Comparison of ENCODE assay signal across 8 cellular contexts in the genomic region with DNA sequence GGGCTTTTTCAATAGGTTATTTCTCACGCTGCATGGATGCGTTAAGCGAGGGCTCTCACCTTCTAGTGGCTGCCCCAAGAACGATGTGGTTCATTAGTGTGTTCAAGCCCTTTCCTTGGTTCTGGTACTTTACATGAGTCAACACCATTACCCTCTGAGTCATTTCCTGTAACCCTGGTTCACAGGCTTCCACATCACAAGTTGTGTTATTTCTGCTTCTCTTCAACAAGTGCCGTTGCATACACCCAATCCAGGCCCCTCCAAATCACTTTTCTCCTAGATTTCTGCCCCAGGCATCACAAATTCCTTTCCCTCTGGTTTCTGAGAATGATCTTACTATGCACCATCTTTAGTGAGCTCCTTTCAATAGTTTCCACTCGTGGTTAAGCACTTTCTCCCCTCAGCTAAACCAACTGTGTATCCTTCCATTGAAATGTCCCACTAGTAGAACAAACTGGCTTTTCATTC.
DNase-seq lines count a peak whose midpoint lies in the region; ATAC-seq, FAIRE-seq and TF ChIP-seq lines count a peak whose summit lies in the region.

No MANE protein-coding gene starts in this region.

- TF ChIP-seq CTCF in Panc1 (IDR thresholded peaks at IDR 0.05) (no peak), bronchial epithelial cell (IDR thresholded peaks at IDR 0.05; ENCODE audit: insufficient read depth, low read length, severe bottlenecking) (no peak), retinal pigment epithelial cell (conservative IDR thresholded peaks at IDR 0.05; ENCODE audit: low read depth, low read length) (no peak)

- peaks cover 38% of the 10 kb centered on the region for H3K4me1 ChIP-seq in ACC112 (ENCODE audit: control insufficient read depth, insufficient read depth, low read length, unreplicated experiment)
- H3K4me1 ChIP-seq in Panc1 (ENCODE audit: control insufficient read depth, insufficient read depth, low read length) = no peaks in the 10 kb centered on the region

- H3K9me3 ChIP-seq in Panc1 (ENCODE audit: control insufficient read depth, insufficient read depth, low read depth, low read length) = no peaks in the 10 kb centered on the region

- H3K36me3 ChIP-seq in ACC112 (ENCODE audit: insufficient read depth, low read length) (no peaks in the 10 kb centered on the region), Panc1 (ENCODE audit: control insufficient read depth, insufficient read depth, low read length) (no peaks in the 10 kb centered on the region), bronchial epithelial cell (ENCODE audit: control insufficient read depth, insufficient read depth, low read length) (no peaks in the 10 kb centered on the region)

- POLR2A ChIA-PET in Panc1 (lab: Charles Lee) = no interaction called here

- ATAC-seq in GM18520 (IDR thresholded peaks at IDR 0.05; ENCODE audit: unreplicated experiment) = peak; percentile 97
- peak; percentile 59 for ATAC-seq in HG03025 (IDR thresholded peaks at IDR 0.05; ENCODE audit: low FRiP score, unreplicated experiment)
- ATAC-seq in Panc1 = peak; percentile 82

- H3K27me3 ChIP-seq in ACC112 (ENCODE audit: insufficient read depth, low read length) (no peaks in the 10 kb centered on the region), Panc1 (ENCODE audit: control insufficient read depth, insufficient read depth, low read length) (no peaks in the 10 kb centered on the region), bronchial epithelial cell (ENCODE audit: control insufficient read depth, insufficient read depth, low read length) (no peaks in the 10 kb centered on the region)

- no peaks in the 10 kb centered on the region for H3K79me2 ChIP-seq in ACC112 (ENCODE audit: control insufficient read depth, insufficient read depth, low read length, unreplicated experiment)

- DNase-seq in Panc1 (ENCODE audit: low read depth, low spot score) (peak; percentile 33), bronchial epithelial cell (ENCODE audit: low read depth) (peak; percentile 95), retinal pigment epithelial cell (ENCODE audit: low read depth) (peak; percentile 97), OCI-M2 (lab: John Stamatoyannopoulos, UW; ENCODE audit: unreplicated experiment) (no peak)
- DNase-seq in activated CD4-positive, CD25-positive, alpha-beta regulatory T cell treated with anti-CD3 and anti-CD28 coated beads, Interleukin-2, amount 50 U/mL, for 72 hours = no peak

- in situ Hi-C loops in Panc1 (cut with HindIII; ENCODE audit: low pct_unique_long_range_greater_than_20kb, low sequenced_read_pairs) = no loop called here

- H3K4me3 ChIP-seq in ACC112 (ENCODE audit: low read depth, low read length) = peak overlapping the region; percentile 16; the same call in 1 of the 2 replicates
- H3K4me3 ChIP-seq in Panc1 (ENCODE audit: low read depth in 2 of 2, low read length in 2 of 2) = no peak overlapping the region
- no peak overlapping the region for H3K4me3 ChIP-seq in bronchial epithelial cell (ENCODE audit: low read depth, low read length)
- H3K4me3 ChIP-seq in retinal pigment epithelial cell (ENCODE audit: low read length) = no peak overlapping the region

- intact Hi-C loops in Panc1 (cut with micrococcal nuclease; ENCODE audit: unreplicated experiment) = loop anchor here (10.0 kb wide), 1 partner anchor 61 kb away; no protein-coding TSS in a partner anchor

- H2AFZ ChIP-seq in ACC112 (ENCODE audit: low read length, unreplicated experiment) = peak overlapping the region; percentile 21

- BruUV-seq in Panc1 (replicated peaks; lab: Mats Ljungman, UMichigan) = no TSS peak

- H3K27ac ChIP-seq in ACC112 (ENCODE audit: low read depth, low read length) (peak overlapping the region; percentile 86), Panc1 (ENCODE audit: low read length) (no peak overlapping the region)

- CTCF ChIA-PET in Panc1 (lab: Charles Lee) = no interaction called here

- FAIRE-seq in bronchial epithelial cell (lab: Jason Lieb, UNC) = no peak

Comparison
In these comparisons a context has a peak if more than half of its experiments do, and no peak if none do; other contexts are left out.
1. DNase-seq: peak in Panc1 (single experiment), bronchial epithelial cell (single experiment) and retinal pigment epithelial cell (single experiment); none in OCI-M2 (single experiment) and activated CD4-positive, CD25-positive, alpha-beta regulatory T cell treated with anti-CD3 and anti-CD28 coated beads, Interleukin-2, amount 50 U/mL, for 72 hours (single experiment).
2. Peak in every context shown above with its lines, with median percentiles within 50 percentile points of each other: ATAC-seq.